In the genomic region with DNA sequence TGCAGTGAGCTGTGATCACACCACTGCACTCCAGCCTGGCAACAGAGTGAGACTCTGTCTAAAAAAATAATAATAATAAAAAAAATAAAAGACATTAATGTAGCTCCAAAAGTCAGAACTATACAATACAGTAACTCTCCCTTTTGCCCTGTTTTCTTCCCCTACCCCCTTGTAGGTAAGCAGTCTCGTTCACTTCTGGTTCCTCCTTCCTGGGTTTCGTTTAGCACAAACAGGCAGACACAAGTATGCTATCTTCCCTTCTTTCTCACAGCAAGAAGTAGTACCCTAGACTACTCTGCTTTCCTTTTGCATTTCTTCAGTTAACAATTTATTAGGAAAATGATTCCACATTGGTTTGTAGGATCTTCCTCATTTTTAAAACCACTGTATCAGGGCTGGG, we compare ENCODE assay signal across 15 cellular contexts. TPM values are rescaled to one million over a fixed set of nuclear protein-coding genes. Genes with fewer than 3 reads are reported as not detected.
A peak's percentile ranks its signal among the peaks of the same experiment; 100 is the strongest.
DNase-seq lines count a peak whose midpoint lies in the region; ATAC-seq and TF ChIP-seq lines count a peak whose summit lies in the region.
"Had no signal": no experiment of that assay in that cellular context is flagged by ENCODE, and none has a peak within 500 bp of the region (broad histone marks: within the 10 kb centered on the region; RNA-seq: fewer than 3 reads in every experiment).

No MANE protein-coding gene starts in this region.

- H3K36me3 ChIP-seq in thymus (ENCODE audit: control insufficient read depth, insufficient read depth), result peaks cover 63% of the 10 kb centered on the region

- no peaks in the 10 kb centered on the region for H3K9me3 Mint-ChIP-seq in activated CD4-positive, alpha-beta T cell treated with anti-CD3 and anti-CD28 coated beads, Interleukin-2, amount 10 ng/mL, durations not matched to agents 24 days and 14 days
- no peaks in the 10 kb centered on the region for H3K9me3 Mint-ChIP-seq in activated T-helper 1 cell treated with anti-CD3 and anti-CD28 coated beads, Interleukin-12 subunit alpha, Interleukin-12 subunit beta, Interleukin-2, Interleukin-4 antibody, amounts not matched to agents 30 ng/mL and 10 ng/mL and 1 ng/mL, durations not matched to agents 14 hours and 24 hours and 36 hours
- H3K9me3 Mint-ChIP-seq in memory B cell, result no peaks in the 10 kb centered on the region
- H3K9me3 Mint-ChIP-seq: CD4-positive, CD25-positive, alpha-beta regulatory T cell had no signal

- intact Hi-C loops in activated CD4-positive, alpha-beta T cell treated with anti-CD3 and anti-CD28 coated beads, Interleukin-2, amount 10 ng/mL, durations not matched to agents 24 days and 14 days (cut with micrococcal nuclease), result no loop called here
- intact Hi-C loops in activated T-helper 1 cell treated with anti-CD3 and anti-CD28 coated beads, Interleukin-12 subunit alpha, Interleukin-12 subunit beta, Interleukin-2, Interleukin-4 antibody, amounts not matched to agents 30 ng/mL and 10 ng/mL and 1 ng/mL, durations not matched to agents 14 hours and 24 hours and 36 hours (cut with micrococcal nuclease), result no loop called here

- H3K4me3 ChIP-seq in thymus (ENCODE audit: low read length), result no peak overlapping the region
- H3K4me3 ChIP-seq: BLaER1 treated with 17β-estradiol and CSF1 and Interleukin-3, amounts not matched to agents 10 nM and 100 nM; GM23248 had no signal

- peak; percentile 85 for ATAC-seq in memory B cell (ENCODE audit: low read depth)
- no peak for ATAC-seq in GM21825 (IDR thresholded peaks at IDR 0.05; ENCODE audit: unreplicated experiment)
- no peak for ATAC-seq in omental fat pad (ENCODE audit: low FRiP score)
- ATAC-seq in HG03135 (IDR thresholded peaks at IDR 0.05; ENCODE audit: unreplicated experiment), result no peak
- ATAC-seq: HCT116 had no signal

- no peak overlapping the region for H3K4me3 Mint-ChIP-seq in activated CD4-positive, alpha-beta T cell treated with anti-CD3 and anti-CD28 coated beads, Interleukin-2, amount 10 ng/mL, durations not matched to agents 24 days and 14 days
- H3K4me3 Mint-ChIP-seq in activated T-helper 1 cell treated with anti-CD3 and anti-CD28 coated beads, Interleukin-12 subunit alpha, Interleukin-12 subunit beta, Interleukin-2, Interleukin-4 antibody, amounts not matched to agents 30 ng/mL and 10 ng/mL and 1 ng/mL, durations not matched to agents 14 hours and 24 hours and 36 hours, result no peak overlapping the region
- peak overlapping the region; percentile 34 for H3K4me3 Mint-ChIP-seq in memory B cell
- H3K4me3 Mint-ChIP-seq: CD4-positive, CD25-positive, alpha-beta regulatory T cell had no signal

- no peak for TF ChIP-seq CTCF in omental fat pad (IDR thresholded peaks at IDR 0.05)

- peak overlapping the region; percentile 42 for H3K27ac ChIP-seq in thymus (ENCODE audit: low read depth)
- H3K27ac ChIP-seq: 22Rv1, GM23248 had no signal

- H3K4me1 ChIP-seq in thymus (ENCODE audit: control insufficient read depth, insufficient read depth, low read length), result no peaks in the 10 kb centered on the region

- H3K27me3 Mint-ChIP-seq in activated CD4-positive, alpha-beta T cell treated with anti-CD3 and anti-CD28 coated beads, Interleukin-2, amount 10 ng/mL, durations not matched to agents 24 days and 14 days, result no peaks in the 10 kb centered on the region
- no peaks in the 10 kb centered on the region for H3K27me3 Mint-ChIP-seq in activated T-helper 1 cell treated with anti-CD3 and anti-CD28 coated beads, Interleukin-12 subunit alpha, Interleukin-12 subunit beta, Interleukin-2, Interleukin-4 antibody, amounts not matched to agents 30 ng/mL and 10 ng/mL and 1 ng/mL, durations not matched to agents 14 hours and 24 hours and 36 hours (ENCODE audit: insufficient read depth)
- H3K27me3 Mint-ChIP-seq in memory B cell, result no peaks in the 10 kb centered on the region
- H3K27me3 Mint-ChIP-seq: CD4-positive, CD25-positive, alpha-beta regulatory T cell had no signal

- no peaks in the 10 kb centered on the region for H3K27me3 ChIP-seq in thymus (ENCODE audit: control insufficient read depth, insufficient read depth)
- H3K27me3 ChIP-seq: BLaER1 treated with 17β-estradiol and CSF1 and Interleukin-3, amounts not matched to agents 10 nM and 100 nM had no signal

- peak overlapping the region; percentile 5 for H3K27ac Mint-ChIP-seq in activated CD4-positive, alpha-beta T cell treated with anti-CD3 and anti-CD28 coated beads, Interleukin-2, amount 10 ng/mL, durations not matched to agents 24 days and 14 days
- H3K27ac Mint-ChIP-seq in activated T-helper 1 cell treated with anti-CD3 and anti-CD28 coated beads, Interleukin-12 subunit alpha, Interleukin-12 subunit beta, Interleukin-2, Interleukin-4 antibody, amounts not matched to agents 30 ng/mL and 10 ng/mL and 1 ng/mL, durations not matched to agents 14 hours and 24 hours and 36 hours, result peak overlapping the region; percentile 49
- H3K27ac Mint-ChIP-seq in memory B cell, result peak overlapping the region; percentile 59
- H3K27ac Mint-ChIP-seq: CD4-positive, CD25-positive, alpha-beta regulatory T cell had no signal

- H3K4me1 Mint-ChIP-seq in activated CD4-positive, alpha-beta T cell treated with anti-CD3 and anti-CD28 coated beads, Interleukin-2, amount 10 ng/mL, durations not matched to agents 24 days and 14 days, result peaks cover 7% of the 10 kb centered on the region
- H3K4me1 Mint-ChIP-seq in activated T-helper 1 cell treated with anti-CD3 and anti-CD28 coated beads, Interleukin-12 subunit alpha, Interleukin-12 subunit beta, Interleukin-2, Interleukin-4 antibody, amounts not matched to agents 30 ng/mL and 10 ng/mL and 1 ng/mL, durations not matched to agents 14 hours and 24 hours and 36 hours (ENCODE audit: low read depth), result peaks cover 15% of the 10 kb centered on the region
- H3K4me1 Mint-ChIP-seq in memory B cell, result peaks cover 16% of the 10 kb centered on the region

- no peaks in the 10 kb centered on the region for H3K9me3 ChIP-seq in thymus (ENCODE audit: control insufficient read depth)
- H3K9me3 ChIP-seq: BLaER1 treated with 17β-estradiol and CSF1 and Interleukin-3, amounts not matched to agents 10 nM and 100 nM had no signal

- peak; percentile 28 for DNase-seq in activated CD4-positive, alpha-beta T cell treated with anti-CD3 and anti-CD28 coated beads, Interleukin-2, amount 10 ng/mL, durations not matched to agents 24 days and 14 days
- DNase-seq in activated CD4-positive, alpha-beta T cell treated with anti-CD3 and anti-CD28 coated beads, Interleukin-2, amount 50 U/mL, for 4 hours, result no peak
- no peak for DNase-seq in activated T-helper 1 cell treated with anti-CD3 and anti-CD28 coated beads, Interleukin-12 subunit alpha, Interleukin-12 subunit beta, Interleukin-2, Interleukin-4 antibody, amounts not matched to agents 30 ng/mL and 10 ng/mL and 1 ng/mL, durations not matched to agents 14 hours and 24 hours and 36 hours (ENCODE audit: low spot score)
- DNase-seq in memory B cell (ENCODE audit: low spot score in 2 of 2) (peak in 1 of 2 donors; percentile 37), omental fat pad (ENCODE audit: low spot score) (no peak)
- DNase-seq: CD4-positive, CD25-positive, alpha-beta regulatory T cell; DMS53; GF-D8; GM23248 had no signal

- H3K36me3 Mint-ChIP-seq in activated CD4-positive, alpha-beta T cell treated with anti-CD3 and anti-CD28 coated beads, Interleukin-2, amount 10 ng/mL, durations not matched to agents 24 days and 14 days (ENCODE audit: low read depth), result peaks cover 51% of the 10 kb centered on the region
- peaks cover 36% of the 10 kb centered on the region for H3K36me3 Mint-ChIP-seq in activated T-helper 1 cell treated with anti-CD3 and anti-CD28 coated beads, Interleukin-12 subunit alpha, Interleukin-12 subunit beta, Interleukin-2, Interleukin-4 antibody, amounts not matched to agents 30 ng/mL and 10 ng/mL and 1 ng/mL, durations not matched to agents 14 hours and 24 hours and 36 hours (ENCODE audit: low read depth)
- H3K36me3 Mint-ChIP-seq in memory B cell, result peaks cover 3% of the 10 kb centered on the region

- 93% methylated on average over 2 of the region's 2 CpGs for WGBS in thymus

RNA-seq across cellular contexts. Expression of gene PDSS1, which starts 33.0 kb away (rescaled TPM):
- 39.0 and 39.8 TPM in 2 replicates for total RNA-seq in activated CD4-positive, alpha-beta T cell treated with anti-CD3 and anti-CD28 coated beads, Interleukin-2, amount 10 ng/mL, durations not matched to agents 24 days and 14 days
- total RNA-seq in activated T-helper 1 cell treated with anti-CD3 and anti-CD28 coated beads, Interleukin-12 subunit alpha, Interleukin-12 subunit beta, Interleukin-2, Interleukin-4 antibody, amounts not matched to agents 30 ng/mL and 10 ng/mL and 1 ng/mL, durations not matched to agents 14 hours and 24 hours and 36 hours, result 39.3 and 43.1 TPM in 2 replicates
- 31.5 TPM for polyA plus RNA-seq in thymus
- 10 to 100 TPM in 1 of 4 donors, 1 to 10 TPM in 3; 4.5 to 14.8 (median 5.0) TPM for total RNA-seq in omental fat pad

Comparison
In these comparisons a context has a peak if more than half of its experiments do, and no peak if none do; other contexts are left out.
1. H3K27ac Mint-ChIP-seq: peak in every context shown above with its lines; median percentile 59 in memory B cell; 49 in activated T-helper 1 cell treated with anti-CD3 and anti-CD28 coated beads, Interleukin-12 subunit alpha, Interleukin-12 subunit beta, Interleukin-2, Interleukin-4 antibody, amounts not matched to agents 30 ng/mL and 10 ng/mL and 1 ng/mL, durations not matched to agents 14 hours and 24 hours and 36 hours; 5 in activated CD4-positive, alpha-beta T cell treated with anti-CD3 and anti-CD28 coated beads, Interleukin-2, amount 10 ng/mL, durations not matched to agents 24 days and 14 days.